Comparison of ENCODE assay signal across 20 cellular contexts in the genomic region with DNA sequence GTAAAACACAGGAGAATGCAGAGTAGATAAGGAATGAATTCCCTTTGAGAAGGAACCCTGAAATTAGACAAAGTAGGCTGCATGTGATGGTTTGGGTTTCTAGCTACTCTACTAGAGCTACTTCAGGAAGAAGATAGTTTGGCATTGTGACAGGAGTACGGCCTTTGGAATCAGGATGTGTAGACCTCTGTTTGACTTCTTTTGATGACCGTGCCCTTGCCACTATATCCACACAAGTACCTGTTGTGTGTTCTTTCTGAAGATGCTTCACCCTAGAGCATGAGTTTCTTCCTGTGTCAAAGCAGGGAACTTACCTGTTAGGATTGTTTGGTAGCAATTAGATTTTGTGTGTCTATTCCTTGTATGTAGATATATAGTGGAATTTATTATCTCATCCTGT. TPM values are rescaled to one million over a fixed set of nuclear protein-coding genes. Genes with fewer than 3 reads are reported as not detected.
DNase-seq lines count a peak whose midpoint lies in the region; ATAC-seq, FAIRE-seq and TF ChIP-seq lines count a peak whose summit lies in the region.
"Had no signal": no experiment of that assay in that cellular context is flagged by ENCODE, and none has a peak within 500 bp of the region (broad histone marks: within the 10 kb centered on the region; RNA-seq: fewer than 3 reads in every experiment).

No MANE protein-coding gene starts in this region.

- no peaks in the 10 kb centered on the region for H3K9me1 ChIP-seq in K562 (ENCODE audit: control insufficient read depth, insufficient read depth, low read length)

- CTCF ChIA-PET in K562 (lab: Yijun Ruan, JAX; ENCODE audit: low intra/inter-chr PET ratio), result no interaction called here
- CTCF ChIA-PET in HepG2 (lab: Yijun Ruan, JAX; ENCODE audit: low intra/inter-chr PET ratio, low total read pairs), result no interaction called here

- no peak for FAIRE-seq in K562 (lab: Jason Lieb, UNC)
- FAIRE-seq in HepG2 (lab: Jason Lieb, UNC), result peak; percentile 76
- FAIRE-seq: A204.1, H1 had no signal

- DNase-seq in NCI-H748 (lab: John Stamatoyannopoulos, UW; ENCODE audit: unreplicated experiment) (peak; percentile 13), NCI-H748 treated with DMSO at 0.1 percent for 48 hours (lab: John Stamatoyannopoulos, UW) (no peak), K562 (ENCODE audit: extremely low read depth in 1 of 4, low spot score in 3 of 4) (no peak), HepG2 (ENCODE audit: low spot score) (peak; percentile 90), ACHN (no peak)
- DNase-seq in activated effector memory CD4-positive, alpha-beta T cell treated with Interleukin-2 at 50 U/mL for 16 hours, result no peak
- DNase-seq in stimulated activated CD4-positive, alpha-beta T cell treated with anti-CD3 and anti-CD28 coated beads, Interleukin-15, amount 100 ng/mL, for 24 hours, result no peak
- DNase-seq: COR-L47, DMS79 treated with DMSO at 0.1 percent for 48 hours, GDM1, Kasumi-1, NCI-H1417, NCI-H2081 treated with DMSO at 0.1 percent for 48 hours, NCI-H226, NCI-H82 had no signal

- in situ Hi-C loops in K562 (cut with MboI) (no loop called here), HepG2 (cut with HindIII; ENCODE audit: extremely low pct_ligation_motif_present, low pct_unique_long_range_greater_than_20kb) (no loop called here), ACHN (cut with HindIII; ENCODE audit: low pct_ligation_motif_present, low pct_unique_long_range_greater_than_20kb, low sequenced_read_pairs) (no loop called here)

- H3K4me1 ChIP-seq in K562 (replicated peaks in 1 of 2; ENCODE audit: control insufficient read depth in 2 of 2, insufficient read depth in 2 of 2, low read length in 2 of 2), result peaks cover 0 to 8% of the 10 kb centered on the region in 2 experiments; a peak in 3 of 5 replicates
- peaks cover 24% of the 10 kb centered on the region for H3K4me1 ChIP-seq in HepG2 (ENCODE audit: insufficient read depth, low read length)

- 64% methylated on average over 2 of the region's 2 CpGs for WGBS in K562 (ENCODE audit: insufficient coverage, low coverage, missing lambda C conversion rate)
- WGBS in HepG2 (ENCODE audit: low lambda C conversion rate), result 9% methylated on average over 2 of the region's 2 CpGs

- H3K79me2 ChIP-seq in K562 (ENCODE audit: control insufficient read depth, insufficient read depth, low read length) (peaks cover 97% of the 10 kb centered on the region), HepG2 (ENCODE audit: insufficient read depth, low read length) (peaks cover 66% of the 10 kb centered on the region)

- H2AFZ ChIP-seq in K562 (ENCODE audit: low read depth, low read length) (no peak overlapping the region), HepG2 (ENCODE audit: low read length) (no peak overlapping the region)

- H3K4me3 ChIP-seq in K562 (no peak overlapping the region), HepG2 (replicated peaks in 1 of 3; ENCODE audit: insufficient read depth in 1 of 3, low read depth in 2 of 3, low read length in 3 of 3) (no peak overlapping the region)

- H3K27ac ChIP-seq in K562 (ENCODE audit: extremely low read depth, low read depth, low read length), result no peak overlapping the region; the same call in 2 of the 3 replicates
- no peak overlapping the region for H3K27ac ChIP-seq in HepG2 (ENCODE audit: extremely low read length, insufficient read depth, low read length)
- H3K27ac ChIP-seq: C4-2B had no signal

- no peak for TF ChIP-seq EP300 in K562 (IDR thresholded peaks at IDR 0.05; ENCODE audit: low read length)
- TF ChIP-seq EP300 in HepG2 (IDR thresholded peaks at IDR 0.05; ENCODE audit: low read depth in 2 of 2, low read length in 2 of 2), result peak in 1 of 2 experiments; percentile 41; a peak in 1 of 4 replicates
- no peak for TF ChIP-seq EP300 in HepG2 (CRISPR knock-in tag; IDR thresholded peaks at IDR 0.05; ENCODE audit: borderline replicate concordance)

- POLR2A ChIA-PET in K562 (lab: Yijun Ruan, JAX) (interaction anchor here (1.0 kb wide), 1 partner anchor 10 kb away, joined by 5 read pairs; no protein-coding TSS in a partner anchor), HepG2 (lab: Yijun Ruan, JAX) (interaction anchor here (1.0 kb wide), 1 partner anchor 42 kb away, joined by 5 read pairs; the partner anchor contains the start of gene CD2AP)

- BruUV-seq in K562 (replicated peaks; lab: Mats Ljungman, UMichigan) (no TSS peak), HepG2 (replicated peaks; lab: Mats Ljungman, UMichigan) (no TSS peak)

- no peak for TF ChIP-seq POLR2A in K562 (conservative IDR thresholded peaks at IDR 0.05)
- no peak for TF ChIP-seq POLR2A in HepG2 (IDR thresholded peaks at IDR 0.05; ENCODE audit: insufficient read depth in 1 of 2, low read depth in 2 of 2, low read length in 2 of 2)

- H3K9ac ChIP-seq in K562 (ENCODE audit: insufficient read depth in 1 of 2, low read depth in 2 of 2, low read length in 2 of 2) (no peak overlapping the region), HepG2 (ENCODE audit: insufficient read depth, low read depth, low read length) (no peak overlapping the region)

- H3K36me3 ChIP-seq in K562 (ENCODE audit: control insufficient read depth, insufficient read depth, low read length) (peaks cover 13% of the 10 kb centered on the region; the same call in 2 of the 3 replicates), HepG2 (replicated peaks in 1 of 2; ENCODE audit: control insufficient read depth in 1 of 2, insufficient read depth in 2 of 2, low read length in 2 of 2) (peaks cover 0 to 2% of the 10 kb centered on the region in 2 experiments; a peak in 2 of 5 replicates)

- ATAC-seq in K562 (peak; percentile 36), HepG2 (peak; percentile 98), HG03520 (IDR thresholded peaks at IDR 0.05; ENCODE audit: unreplicated experiment) (no peak)
- ATAC-seq: Panc1 had no signal

- H3K4me2 ChIP-seq in K562 (ENCODE audit: insufficient read depth, low read length) (no peak overlapping the region), HepG2 (ENCODE audit: low read depth, low read length) (0 out of 2 replicates have a peak overlapping the region, but pooled peaks have one; percentile 18)

- H3K9me3 ChIP-seq in K562 (replicated peaks; ENCODE audit: control insufficient read depth, insufficient read depth, low read depth, low read length) (no peaks in the 10 kb centered on the region), HepG2 (ENCODE audit: low read length) (no peaks in the 10 kb centered on the region)

- TF ChIP-seq RAD21 in K562 (CRISPR knock-in tag; conservative IDR thresholded peaks at IDR 0.05 in 1 of 2, IDR thresholded peaks at IDR 0.05 in 1 of 2), result no peak
- no peak for TF ChIP-seq RAD21 in HepG2 (CRISPR knock-in tag; IDR thresholded peaks at IDR 0.05)

- peaks cover 18% of the 10 kb centered on the region for H4K20me1 ChIP-seq in K562 (replicated peaks; ENCODE audit: control insufficient read depth, insufficient read depth, low read length)
- peaks cover 39% of the 10 kb centered on the region for H4K20me1 ChIP-seq in HepG2 (ENCODE audit: insufficient read depth, low read length)

- no peaks in the 10 kb centered on the region for H3K27me3 ChIP-seq in K562 (ENCODE audit: control insufficient read depth in 2 of 2, insufficient read depth in 2 of 2, low read length in 2 of 2)
- no peaks in the 10 kb centered on the region for H3K27me3 ChIP-seq in HepG2 (ENCODE audit: control insufficient read depth in 1 of 2, insufficient read depth in 2 of 2, low read length in 2 of 2)

- TF ChIP-seq CTCF in K562 (IDR thresholded peaks at IDR 0.05 in 2 of 3, conservative IDR thresholded peaks at IDR 0.05 in 1 of 3; ENCODE audit: insufficient read depth in 2 of 3, low read depth in 1 of 3, low read length in 3 of 3), result no peak
- TF ChIP-seq CTCF in HepG2 (CRISPR knock-in tag; IDR thresholded peaks at IDR 0.05), result no peak

- intact Hi-C loops in K562 (cut with micrococcal nuclease) (no loop called here), HepG2 (cut with micrococcal nuclease; ENCODE audit: unreplicated experiment) (loop anchor here (5.0 kb wide), 1 partner anchor 42 kb away; the partner anchor contains the start of gene CD2AP)

RNA-seq across cellular contexts. Expression of gene CD2AP, which starts 41.7 kb away (rescaled TPM):
- total RNA-seq in K562 (2011; cell fraction: chromatin; rRNA removed; ENCODE audit: low replicate concordance), result 24.9 and 139 TPM in 2 replicates
- 13.0 and 23.4 TPM in 2 replicates for total RNA-seq in K562 (2011; cell fraction: nucleolus; rRNA removed)
- total RNA-seq in K562 (2011; cell fraction: nucleoplasm; rRNA removed), result 36.8 and 45.6 TPM in 2 replicates
- total RNA-seq in K562 (2014; rRNA removed) (31.4 and 38.7 TPM in 2 replicates), K562 (2014; rRNA removed; fragmentation: Illumina TruSeq; extraction: Trizol) (69.7 and 81.5 TPM in 2 replicates), K562 (2015; rRNA removed; fragmentation: Illumina TruSeq; extraction: Trizol) (63.8 and 68.9 TPM in 2 replicates), K562 (2021) (41.3 TPM in 2 replicates), HepG2 (2016; rRNA removed; fragmentation: Illumina TruSeq; extraction: Trizol) (31.9 and 40.1 TPM in 2 replicates)
- polyA plus RNA-seq in K562 (2011; rRNA removed) (20.8 and 35.5 TPM in 2 replicates), K562 (2014; fragmentation: Illumina TruSeq; extraction: Trizol) (35.6 and 50.2 TPM in 2 replicates), K562 (2014; fragmentation: Nextera tagmentation; extraction: Ambion mirVana) (10 to 100 TPM in 1 of 2 experiments, 1 to 10 TPM in 1; 9.4 to 15.9 TPM), K562 (2014; rRNA removed) (23.8 and 25.9 TPM in 2 replicates), HepG2 (2011; rRNA removed) (6.0 and 8.6 TPM in 2 replicates)
- polyA plus RNA-seq in K562 (2011; cell fraction: cytosol; rRNA removed), result 3.8 and 7.0 TPM in 2 replicates
- polyA plus RNA-seq in K562 (2011; cell fraction: nucleus; rRNA removed), result 10.8 and 13.3 TPM in 2 replicates
- 24.5 and 29.3 TPM in 2 replicates for polyA plus RNA-seq in K562 (2012)
- polyA minus RNA-seq in K562 (2011; rRNA and poly(A)+ RNA removed), result 47.6 and 49.9 TPM in 2 replicates
- 14.7 and 22.0 TPM in 2 replicates for polyA minus RNA-seq in K562 (2011; cell fraction: cytosol; rRNA and poly(A)+ RNA removed)
- 37.4 and 69.4 TPM in 2 replicates for polyA minus RNA-seq in K562 (2011; cell fraction: nucleus; rRNA and poly(A)+ RNA removed)
- 12.4 and 19.0 TPM in 2 replicates for total RNA-seq in HepG2 (2016; cell fraction: cytosol; rRNA removed; fragmentation: Illumina TruSeq; extraction: Trizol; ENCODE audit: low read depth)
- total RNA-seq in HepG2 (2016; cell fraction: insoluble cytoplasmic fraction; rRNA removed; fragmentation: Illumina TruSeq; extraction: Trizol), result 30.7 and 38.4 TPM in 2 replicates
- total RNA-seq in HepG2 (2016; cell fraction: membrane; rRNA removed; fragmentation: Illumina TruSeq; extraction: Trizol), result 12.4 and 12.6 TPM in 2 replicates
- total RNA-seq in HepG2 (2016; cell fraction: nucleus; rRNA removed; fragmentation: Illumina TruSeq; extraction: Trizol), result 42.9 and 47.2 TPM in 2 replicates
- polyA plus RNA-seq in HepG2 (2011; cell fraction: cytosol; rRNA removed), result 2.4 and 4.1 TPM in 2 replicates
- polyA plus RNA-seq in HepG2 (2011; cell fraction: nucleus; rRNA removed), result 5.8 and 8.0 TPM in 2 replicates
- 20.4 and 25.9 TPM in 2 replicates for polyA plus RNA-seq in HepG2 (2012)
- polyA plus RNA-seq in HepG2 (2016; cell fraction: cytosol; fragmentation: Illumina TruSeq; extraction: Trizol; ENCODE audit: low read depth), result 1.0 and 1.1 TPM in 2 replicates
- 41.6 and 46.6 TPM in 2 replicates for polyA plus RNA-seq in HepG2 (2016; cell fraction: insoluble cytoplasmic fraction; fragmentation: Illumina TruSeq; extraction: Trizol; ENCODE audit: low read depth)
- 5.3 and 5.7 TPM in 2 replicates for polyA plus RNA-seq in HepG2 (2016; cell fraction: membrane; fragmentation: Illumina TruSeq; extraction: Trizol; ENCODE audit: low read depth)
- 31.0 and 34.8 TPM in 2 replicates for polyA plus RNA-seq in HepG2 (2016; cell fraction: nucleus; fragmentation: Illumina TruSeq; extraction: Trizol; ENCODE audit: insufficient read depth, low read depth)
- 1.9 and 2.4 TPM in 2 replicates for polyA minus RNA-seq in HepG2 (2011; rRNA and poly(A)+ RNA removed; ENCODE audit: low replicate concordance)
- polyA minus RNA-seq in HepG2 (2011; cell fraction: cytosol; rRNA and poly(A)+ RNA removed), result 9.9 and 10.5 TPM in 2 replicates
- polyA minus RNA-seq in HepG2 (2011; cell fraction: nucleus; rRNA and poly(A)+ RNA removed), result 84.8 and 85.6 TPM in 2 replicates

Comparison
In these comparisons a context has a peak if more than half of its experiments do, and no peak if none do; other contexts are left out.
1. DNase-seq: peak in NCI-H748 (single experiment) and HepG2 (single experiment); none in NCI-H748 treated with DMSO at 0.1 percent for 48 hours (single experiment), K562 (0 of 4), ACHN (single experiment), activated effector memory CD4-positive, alpha-beta T cell treated with Interleukin-2 at 50 U/mL for 16 hours (single experiment) and stimulated activated CD4-positive, alpha-beta T cell treated with anti-CD3 and anti-CD28 coated beads, Interleukin-15, amount 100 ng/mL, for 24 hours (single experiment).